In genomic region chr5:132325691-132326090, GRCh38 we compare ENCODE assay signal across 18 cellular contexts. TPM values are rescaled to one million over a fixed set of nuclear protein-coding genes. Genes with fewer than 3 reads are reported as not detected.
A peak's percentile ranks its signal among the peaks of the same experiment; 100 is the strongest.
DNase-seq lines count a peak whose midpoint lies in the region; ATAC-seq, FAIRE-seq and TF ChIP-seq lines count a peak whose summit lies in the region.
"Had no signal": no experiment of that assay in that cellular context is flagged by ENCODE, and none has a peak within 500 bp of the region (broad histone marks: within the 10 kb centered on the region; RNA-seq: fewer than 3 reads in every experiment).

No MANE protein-coding gene starts in this region.

- no peak overlapping the region for H3K18ac ChIP-seq in mesendoderm (ENCODE audit: low read length)

- no peak overlapping the region for H2BK15ac ChIP-seq in mesendoderm (replicated peaks; ENCODE audit: low read depth)

- no peak overlapping the region for H2BK120ac ChIP-seq in mesendoderm (ENCODE audit: low read depth, low read length)

- CTCF ChIA-PET in HepG2 (lab: Yijun Ruan, JAX; ENCODE audit: low intra/inter-chr PET ratio, low total read pairs) (no interaction called here), GM12878 (lab: Yijun Ruan, JAX) (interaction anchor here (0.7 to 5.2 kb wide), 4 partner anchors 9 to 87 kb away, joined by 3 to 24 read pairs (median 6); no protein-coding TSS in a partner anchor)

- no peaks in the 10 kb centered on the region for H3K79me2 ChIP-seq in HepG2 (ENCODE audit: insufficient read depth, low read length)
- H3K79me2 ChIP-seq in GM12878 (ENCODE audit: control insufficient read depth, insufficient read depth, low read length) = no peaks in the 10 kb centered on the region
- no peaks in the 10 kb centered on the region for H3K79me2 ChIP-seq in mesendoderm (ENCODE audit: control insufficient read depth, insufficient read depth, low read length)

- H3K79me1 ChIP-seq in mesendoderm (ENCODE audit: low read length) = no peaks in the 10 kb centered on the region

- no peak overlapping the region for H3K23ac ChIP-seq in mesendoderm (ENCODE audit: low read length)

- WGBS in HepG2 (ENCODE audit: low lambda C conversion rate) = 92% methylated on average over 4 of the region's 4 CpGs
- 89% methylated on average over 3 of the region's 4 CpGs for WGBS in right lobe of liver (ENCODE audit: insufficient coverage, low coverage, low lambda C conversion rate, missing lambda C conversion rate)
- WGBS in GM12878 (ENCODE audit: insufficient coverage, insufficient replicate concordance, low lambda C conversion rate, missing lambda C conversion rate) = 58% methylated on average over 4 of the region's 4 CpGs
- no CpG with 5 or more reads among the region's 4 CpGs for WGBS in mesendoderm (ENCODE audit: extremely low coverage, insufficient coverage, low lambda C conversion rate)
- 83 to 93% methylated on average over 4 of the region's 4 CpGs for WGBS in thyroid gland, 2 donors

- H3K4me2 ChIP-seq in HepG2 (ENCODE audit: low read depth, low read length) = no peak overlapping the region
- no peak overlapping the region for H3K4me2 ChIP-seq in GM12878 (ENCODE audit: control insufficient read depth, insufficient read depth)
- H3K4me2 ChIP-seq in mesendoderm (ENCODE audit: low read length) = no peak overlapping the region
- H3K4me2 ChIP-seq: BLaER1 treated with 17β-estradiol and CSF1 and Interleukin-3, amounts not matched to agents 10 nM and 100 nM had no signal

- H2AFZ ChIP-seq in HepG2 (ENCODE audit: low read length) = no peak overlapping the region
- no peak overlapping the region for H2AFZ ChIP-seq in GM12878 (ENCODE audit: control insufficient read depth, low read depth, low read length)
- H2AFZ ChIP-seq: GM23248 had no signal

- SMC1A ChIA-PET in GM12878 (lab: Charles Lee; ENCODE audit: uncharacterized antibody, unreplicated experiment) = interaction anchor here (0.6 to 1.3 kb wide), 5 partner anchors 22 to 132 kb away, joined by 3 to 4 read pairs (median 3); no protein-coding TSS in a partner anchor

- H3K4ac ChIP-seq in mesendoderm (ENCODE audit: low read depth, low read length) = no peak overlapping the region

- H3K56ac ChIP-seq in mesendoderm (ENCODE audit: low read length) = no peak overlapping the region

- no TSS peak for BruUV-seq in HepG2 (replicated peaks; lab: Mats Ljungman, UMichigan)
- no TSS peak for BruUV-seq in GM12878 (replicated peaks; lab: Mats Ljungman, UMichigan)

- no peak for ATAC-seq in HepG2
- ATAC-seq in right lobe of liver = no peak
- no peak for ATAC-seq in GM12878
- ATAC-seq: CD8-positive, alpha-beta T cell had no signal

- RAD21 ChIA-PET in GM12878 (lab: Charles Lee; ENCODE audit: unreplicated experiment) = interaction anchor here (1.8 kb wide), 1 partner anchor 34 kb away, joined by 5 read pairs; no protein-coding TSS in a partner anchor

- no peak overlapping the region for H4K5ac ChIP-seq in mesendoderm (ENCODE audit: low read length)

- H3K4me3 ChIP-seq in HepG2 (replicated peaks in 1 of 3; ENCODE audit: insufficient read depth in 1 of 3, low read depth in 2 of 3, low read length in 3 of 3) (no peak overlapping the region), right lobe of liver (no peak overlapping the region), GM12878 (no peak overlapping the region), mesendoderm (ENCODE audit: low read length) (no peak overlapping the region), thyroid gland (replicated peaks in 1 of 3) (no peak overlapping the region)
- H3K4me3 ChIP-seq: BLaER1 treated with 17β-estradiol and CSF1 and Interleukin-3, amounts not matched to agents 10 nM and 100 nM; GM23248 had no signal

- no peak for TF ChIP-seq EP300 in HepG2 (IDR thresholded peaks at IDR 0.05; ENCODE audit: low read depth in 2 of 2, low read length in 2 of 2)
- TF ChIP-seq EP300 in HepG2 (CRISPR knock-in tag; IDR thresholded peaks at IDR 0.05; ENCODE audit: borderline replicate concordance) = no peak
- no peak for TF ChIP-seq EP300 in GM12878 (IDR thresholded peaks at IDR 0.05; ENCODE audit: borderline replicate concordance in 1 of 2, control insufficient read depth in 1 of 2, low read depth in 2 of 2, low read length in 2 of 2)

- H4K20me1 ChIP-seq in HepG2 (ENCODE audit: insufficient read depth, low read length) = no peaks in the 10 kb centered on the region
- no peaks in the 10 kb centered on the region for H4K20me1 ChIP-seq in GM12878 (ENCODE audit: control insufficient read depth, insufficient read depth)

- no peak for TF ChIP-seq CTCF in HepG2 (CRISPR knock-in tag; IDR thresholded peaks at IDR 0.05)
- no peak for TF ChIP-seq CTCF in right lobe of liver (IDR thresholded peaks at IDR 0.05)
- no peak for TF ChIP-seq CTCF in GM12878 (IDR thresholded peaks at IDR 0.05 in 2 of 3, conservative IDR thresholded peaks at IDR 0.05 in 1 of 3; ENCODE audit: control insufficient read depth in 2 of 3, extremely low read depth in 1 of 3, insufficient read depth in 1 of 3, low read depth in 3 of 3, low read length in 3 of 3)
- TF ChIP-seq CTCF in thyroid gland (IDR thresholded peaks at IDR 0.05) = no peak

- H2BK5ac ChIP-seq in mesendoderm (ENCODE audit: low read length) = no peak overlapping the region

- DNase-seq in HepG2 (ENCODE audit: low spot score) (no peak), right lobe of liver (no peak), GM12878 (ENCODE audit: low read depth, low spot score) (no peak), mesendoderm (peak; percentile 55), GDM1 (lab: John Stamatoyannopoulos, UW) (no peak), NCI-H446 (lab: John Stamatoyannopoulos, UW) (no peak), thyroid gland (no peak)
- DNase-seq: Calu3; CD8-positive, alpha-beta T cell; DMS79 treated with DMSO at 0.1 percent for 48 hours; GM23248; HCEC 1CT; IMR-90; KBM-7 had no signal

- peaks cover 10% of the 10 kb centered on the region for H3K4me1 ChIP-seq in HepG2 (ENCODE audit: insufficient read depth, low read length)
- peaks cover 0 to 11% (median under 1%) of the 10 kb centered on the region in 4 donors for H3K4me1 ChIP-seq in right lobe of liver
- H3K4me1 ChIP-seq in GM12878 (ENCODE audit: control insufficient read depth, insufficient read depth, low read length) = no peaks in the 10 kb centered on the region
- H3K4me1 ChIP-seq in mesendoderm (ENCODE audit: control insufficient read depth, low read depth, low read length) = no peaks in the 10 kb centered on the region
- no peaks in the 10 kb centered on the region for H3K4me1 ChIP-seq in thyroid gland
- H3K4me1 ChIP-seq: BLaER1 treated with 17β-estradiol and CSF1 and Interleukin-3, amounts not matched to agents 10 nM and 100 nM had no signal

- no peaks in the 10 kb centered on the region for H3K36me3 ChIP-seq in HepG2 (replicated peaks in 1 of 2; ENCODE audit: control insufficient read depth in 1 of 2, insufficient read depth in 2 of 2, low read length in 2 of 2)
- H3K36me3 ChIP-seq in right lobe of liver = peaks cover 0 to 5% (median 2%) of the 10 kb centered on the region in 4 donors
- H3K36me3 ChIP-seq in GM12878 (ENCODE audit: control insufficient read depth in 2 of 2, insufficient read depth in 2 of 2, low read length in 1 of 2) = no peaks in the 10 kb centered on the region
- no peaks in the 10 kb centered on the region for H3K36me3 ChIP-seq in mesendoderm (ENCODE audit: control insufficient read depth, insufficient read depth, low read length)
- no peaks in the 10 kb centered on the region for H3K36me3 ChIP-seq in thyroid gland

- in situ Hi-C loops in HepG2 (cut with HindIII; ENCODE audit: extremely low pct_ligation_motif_present, low pct_unique_long_range_greater_than_20kb) (no loop called here), GM12878 (cut with MboI) (no loop called here)

- POLR2A ChIA-PET in HepG2 (lab: Yijun Ruan, JAX) = no interaction called here
- POLR2A ChIA-PET in GM12878 (lab: Charles Lee) = no interaction called here

- FAIRE-seq in HepG2 (lab: Jason Lieb, UNC) (no peak), GM12878 (lab: Jason Lieb, UNC) (no peak)
- FAIRE-seq: GM12891, H54 had no signal

- TF ChIP-seq RAD21 in HepG2 (CRISPR knock-in tag; IDR thresholded peaks at IDR 0.05) (no peak), GM12878 (IDR thresholded peaks at IDR 0.05; ENCODE audit: insufficient read depth, low read depth, low read length) (no peak)

- H3K27me3 ChIP-seq in HepG2 (ENCODE audit: control insufficient read depth in 1 of 2, insufficient read depth in 2 of 2, low read length in 2 of 2) = no peaks in the 10 kb centered on the region
- no peaks in the 10 kb centered on the region for H3K27me3 ChIP-seq in right lobe of liver
- H3K27me3 ChIP-seq in GM12878 (replicated peaks in 1 of 2; ENCODE audit: control insufficient read depth in 2 of 2, insufficient read depth in 2 of 2, low read length in 1 of 2) = peaks cover 0 to 2% of the 10 kb centered on the region in 2 experiments; a peak in 1 of 4 replicates
- H3K27me3 ChIP-seq in mesendoderm (ENCODE audit: insufficient read depth, low read length, poor library complexity) = no peaks in the 10 kb centered on the region
- H3K27me3 ChIP-seq in thyroid gland = no peaks in the 10 kb centered on the region
- H3K27me3 ChIP-seq: BLaER1 treated with 17β-estradiol and CSF1 and Interleukin-3, amounts not matched to agents 10 nM and 100 nM had no signal

- TF ChIP-seq POLR2A in HepG2 (IDR thresholded peaks at IDR 0.05; ENCODE audit: insufficient read depth in 1 of 2, low read depth in 2 of 2, low read length in 2 of 2) (no peak), right lobe of liver (IDR thresholded peaks at IDR 0.05) (no peak), GM12878 (IDR thresholded peaks at IDR 0.05; ENCODE audit: low read depth, low read length) (no peak), thyroid gland (IDR thresholded peaks at IDR 0.05) (no peak)

- no peak overlapping the region for H2AK5ac ChIP-seq in mesendoderm (ENCODE audit: low read length)

- intact Hi-C loops in HepG2 (cut with micrococcal nuclease; ENCODE audit: unreplicated experiment) = no loop called here
- intact Hi-C loops in right lobe of liver (cut with DNase I) = no loop called here
- intact Hi-C loops in GM12878 (cut with micrococcal nuclease; ENCODE audit: unreplicated experiment) = no loop called here
- intact Hi-C loops in thyroid gland (cut with DNase I) = no loop called here

- no peak overlapping the region for H4K8ac ChIP-seq in mesendoderm (ENCODE audit: low read depth, low read length)

- H3K9me3 ChIP-seq in HepG2 (ENCODE audit: low read length) (no peaks in the 10 kb centered on the region), right lobe of liver (no peaks in the 10 kb centered on the region), GM12878 (replicated peaks; ENCODE audit: control insufficient read depth, insufficient read depth, low read length) (no peaks in the 10 kb centered on the region), thyroid gland (no peaks in the 10 kb centered on the region)
- H3K9me3 ChIP-seq: BLaER1 treated with 17β-estradiol and CSF1 and Interleukin-3, amounts not matched to agents 10 nM and 100 nM had no signal

- H3K9ac ChIP-seq in HepG2 (ENCODE audit: insufficient read depth, low read depth, low read length) (no peak overlapping the region), GM12878 (ENCODE audit: control insufficient read depth, insufficient read depth, low read length) (no peak overlapping the region), mesendoderm (ENCODE audit: low read length) (no peak overlapping the region)
- H3K9ac ChIP-seq: BLaER1 treated with 17β-estradiol and CSF1 and Interleukin-3, amounts not matched to agents 10 nM and 100 nM; GM23248 had no signal

- H3K27ac ChIP-seq in HepG2 (ENCODE audit: extremely low read length, insufficient read depth, low read length) (no peak overlapping the region), right lobe of liver (no peak overlapping the region), GM12878 (ENCODE audit: control insufficient read depth, insufficient read depth) (no peak overlapping the region), mesendoderm (ENCODE audit: low read depth, low read length) (no peak overlapping the region), thyroid gland (no peak overlapping the region)
- H3K27ac ChIP-seq: BLaER1 treated with 17β-estradiol and CSF1 and Interleukin-3, amounts not matched to agents 10 nM and 100 nM; GM23248 had no signal

RNA-seq across cellular contexts. Expression of gene SLC22A4, which starts 31.5 kb away (rescaled TPM):
- total RNA-seq in HepG2 (2016; rRNA removed; fragmentation: Illumina TruSeq; extraction: Trizol) (0.62 and 0.83 TPM in 2 replicates), right lobe of liver (under 1 TPM; 0.31 to 0.59 (median 0.36) TPM), GM12878 (2014; rRNA removed) (0.11 and 0.27 TPM in 2 replicates), GM12878 (2014; rRNA removed; fragmentation: Illumina TruSeq; extraction: Trizol) (0.09 TPM in 1 of 2 replicates, not detected in the other), GM12878 (2021) (0.13 and 0.21 TPM in 2 replicates), thyroid gland (under 1 TPM in 2 of 4 donors, not detected in 2; 0.54 to 0.78 TPM)
- 0.20 and 0.26 TPM in 2 replicates for total RNA-seq in HepG2 (2016; cell fraction: cytosol; rRNA removed; fragmentation: Illumina TruSeq; extraction: Trizol; ENCODE audit: low read depth)
- total RNA-seq in HepG2 (2016; cell fraction: insoluble cytoplasmic fraction; rRNA removed; fragmentation: Illumina TruSeq; extraction: Trizol) = 0.34 and 0.93 TPM in 2 replicates
- total RNA-seq in HepG2 (2016; cell fraction: membrane; rRNA removed; fragmentation: Illumina TruSeq; extraction: Trizol) = 0.59 and 0.99 TPM in 2 replicates
- total RNA-seq in HepG2 (2016; cell fraction: nucleus; rRNA removed; fragmentation: Illumina TruSeq; extraction: Trizol) = 0.99 and 1.1 TPM in 2 replicates
- polyA plus RNA-seq in HepG2 (2011; rRNA removed) (0.33 and 0.56 TPM in 2 replicates), GM12878 (2011; rRNA removed) (0.06 and 0.10 TPM in 2 replicates), GM12878 (2014; fragmentation: Illumina TruSeq; extraction: Trizol) (0.04 and 0.17 TPM in 2 replicates), GM12878 (2014; fragmentation: Nextera tagmentation; extraction: Ambion mirVana) (under 1 TPM in 1 of 2 experiments, not detected in 1; 0.05 TPM), GM12878 (2014; rRNA removed) (0.04 and 0.61 TPM in 2 replicates), GM12878 (2016; fragmentation: Nextera tagmentation; extraction: Ambion mirVana) (under 1 TPM in 1 of 2 experiments, not detected in 1; 0.32 TPM)
- polyA plus RNA-seq in HepG2 (2011; cell fraction: cytosol; rRNA removed) = 0.31 and 0.35 TPM in 2 replicates
- 0.64 and 0.88 TPM in 2 replicates for polyA plus RNA-seq in HepG2 (2011; cell fraction: nucleus; rRNA removed)
- 0.19 and 0.25 TPM in 2 replicates for polyA plus RNA-seq in HepG2 (2012)
- polyA plus RNA-seq in HepG2 (2016; cell fraction: cytosol; fragmentation: Illumina TruSeq; extraction: Trizol; ENCODE audit: low read depth) = 0.12 and 0.36 TPM in 2 replicates
- polyA plus RNA-seq in HepG2 (2016; cell fraction: insoluble cytoplasmic fraction; fragmentation: Illumina TruSeq; extraction: Trizol; ENCODE audit: low read depth) = 0.29 and 0.41 TPM in 2 replicates
- polyA plus RNA-seq in HepG2 (2016; cell fraction: membrane; fragmentation: Illumina TruSeq; extraction: Trizol; ENCODE audit: low read depth) = 0.29 and 0.35 TPM in 2 replicates
- polyA plus RNA-seq in HepG2 (2016; cell fraction: nucleus; fragmentation: Illumina TruSeq; extraction: Trizol; ENCODE audit: insufficient read depth, low read depth) = 1.0 and 1.9 TPM in 2 replicates
- 0.94 and 9.4 TPM in 2 replicates for polyA minus RNA-seq in HepG2 (2011; rRNA and poly(A)+ RNA removed; ENCODE audit: low replicate concordance)
- 0.79 TPM in 1 of 2 replicates, not detected in the other for polyA minus RNA-seq in HepG2 (2011; cell fraction: cytosol; rRNA and poly(A)+ RNA removed)
- polyA minus RNA-seq in HepG2 (2011; cell fraction: nucleus; rRNA and poly(A)+ RNA removed) = 1.5 and 1.8 TPM in 2 replicates
- total RNA-seq in GM12878 (2013; cell fraction: nucleolus; rRNA removed) = 0.44 TPM in 1 of 2 replicates, not detected in the other
- not detected for polyA plus RNA-seq in GM12878 (2011; ENCODE audit: low read depth)
- polyA plus RNA-seq in GM12878 (2011; cell fraction: cytosol; rRNA removed) = 0.04 and 0.08 TPM in 2 replicates
- polyA plus RNA-seq in GM12878 (2011; cell fraction: nucleus; rRNA removed) = 0.29 and 0.39 TPM in 2 replicates
- polyA plus RNA-seq in GM12878 (2012) = 0.06 TPM in 1 of 2 replicates, not detected in the other
- polyA minus RNA-seq in GM12878 (2011; rRNA and poly(A)+ RNA removed) = 0.29 TPM in 1 of 2 replicates, not detected in the other
- 0.83 TPM in 1 of 2 replicates, not detected in the other for polyA minus RNA-seq in GM12878 (2011; cell fraction: cytosol; rRNA and poly(A)+ RNA removed)
- polyA minus RNA-seq in GM12878 (2011; cell fraction: nucleus; rRNA and poly(A)+ RNA removed) = 0.48 and 0.77 TPM in 2 replicates
- 0.15 TPM for polyA plus RNA-seq in mesendoderm (2013, experiment 1 of 2)
- 0.25 TPM for polyA plus RNA-seq in mesendoderm (2013, experiment 2 of 2)
- total RNA-seq: B cell had no signal

RNA-seq across cellular contexts. Expression of gene SLC22A5, which starts 43.8 kb away (rescaled TPM):
- total RNA-seq in HepG2 (2016; rRNA removed; fragmentation: Illumina TruSeq; extraction: Trizol) (4.0 and 7.1 TPM in 2 replicates), right lobe of liver (10 to 100 TPM in 1 of 6 experiments, 1 to 10 TPM in 5; 4.7 to 11.1 (median 6.5) TPM), GM12878 (2014; rRNA removed) (2.4 and 3.3 TPM in 2 replicates), GM12878 (2014; rRNA removed; fragmentation: Illumina TruSeq; extraction: Trizol) (2.3 and 3.5 TPM in 2 replicates), GM12878 (2021) (3.4 and 4.8 TPM in 2 replicates), thyroid gland (10 to 100 TPM; 18.1 to 28.3 (median 24.2) TPM)
- total RNA-seq in HepG2 (2016; cell fraction: cytosol; rRNA removed; fragmentation: Illumina TruSeq; extraction: Trizol; ENCODE audit: low read depth) = 1.7 and 1.8 TPM in 2 replicates
- total RNA-seq in HepG2 (2016; cell fraction: insoluble cytoplasmic fraction; rRNA removed; fragmentation: Illumina TruSeq; extraction: Trizol) = 2.8 and 7.3 TPM in 2 replicates
- total RNA-seq in HepG2 (2016; cell fraction: membrane; rRNA removed; fragmentation: Illumina TruSeq; extraction: Trizol) = 4.9 and 5.0 TPM in 2 replicates
- 9.2 and 10.1 TPM in 2 replicates for total RNA-seq in HepG2 (2016; cell fraction: nucleus; rRNA removed; fragmentation: Illumina TruSeq; extraction: Trizol)
- polyA plus RNA-seq in HepG2 (2011; rRNA removed) (15.1 and 17.1 TPM in 2 replicates), GM12878 (2011; rRNA removed) (3.3 and 4.3 TPM in 2 replicates), GM12878 (2014; fragmentation: Illumina TruSeq; extraction: Trizol) (4.4 and 6.6 TPM in 2 replicates), GM12878 (2014; fragmentation: Nextera tagmentation; extraction: Ambion mirVana) (1 to 10 TPM; 1.1 to 1.9 TPM), GM12878 (2014; rRNA removed) (3.7 TPM in 2 replicates), GM12878 (2016; fragmentation: Nextera tagmentation; extraction: Ambion mirVana) (1 to 10 TPM; 2.2 to 2.3 TPM)
- 9.8 and 10.8 TPM in 2 replicates for polyA plus RNA-seq in HepG2 (2011; cell fraction: cytosol; rRNA removed)
- 31.0 and 32.0 TPM in 2 replicates for polyA plus RNA-seq in HepG2 (2011; cell fraction: nucleus; rRNA removed)
- 4.3 and 4.5 TPM in 2 replicates for polyA plus RNA-seq in HepG2 (2012)
- polyA plus RNA-seq in HepG2 (2016; cell fraction: cytosol; fragmentation: Illumina TruSeq; extraction: Trizol; ENCODE audit: low read depth) = 1.2 and 1.3 TPM in 2 replicates
- polyA plus RNA-seq in HepG2 (2016; cell fraction: insoluble cytoplasmic fraction; fragmentation: Illumina TruSeq; extraction: Trizol; ENCODE audit: low read depth) = 3.2 and 3.9 TPM in 2 replicates
- polyA plus RNA-seq in HepG2 (2016; cell fraction: membrane; fragmentation: Illumina TruSeq; extraction: Trizol; ENCODE audit: low read depth) = 2.6 TPM in 2 replicates
- polyA plus RNA-seq in HepG2 (2016; cell fraction: nucleus; fragmentation: Illumina TruSeq; extraction: Trizol; ENCODE audit: insufficient read depth, low read depth) = 16.4 and 21.5 TPM in 2 replicates
- 40.2 and 159 TPM in 2 replicates for polyA minus RNA-seq in HepG2 (2011; rRNA and poly(A)+ RNA removed; ENCODE audit: low replicate concordance)
- polyA minus RNA-seq in HepG2 (2011; cell fraction: cytosol; rRNA and poly(A)+ RNA removed) = 4.4 and 5.1 TPM in 2 replicates
- 10.6 and 10.7 TPM in 2 replicates for polyA minus RNA-seq in HepG2 (2011; cell fraction: nucleus; rRNA and poly(A)+ RNA removed)
- total RNA-seq in GM12878 (2013; cell fraction: nucleolus; rRNA removed) = 5.8 and 6.4 TPM in 2 replicates
- 1.6 TPM for polyA plus RNA-seq in GM12878 (2011; ENCODE audit: low read depth)
- 3.7 and 4.6 TPM in 2 replicates for polyA plus RNA-seq in GM12878 (2011; cell fraction: cytosol; rRNA removed)
- 11.1 and 11.6 TPM in 2 replicates for polyA plus RNA-seq in GM12878 (2011; cell fraction: nucleus; rRNA removed)
- 0.88 and 1.4 TPM in 2 replicates for polyA plus RNA-seq in GM12878 (2012)
- polyA minus RNA-seq in GM12878 (2011; rRNA and poly(A)+ RNA removed) = 6.6 and 10.1 TPM in 2 replicates
- 1.7 TPM in 2 replicates for polyA minus RNA-seq in GM12878 (2011; cell fraction: cytosol; rRNA and poly(A)+ RNA removed)
- 1.7 and 3.9 TPM in 2 replicates for polyA minus RNA-seq in GM12878 (2011; cell fraction: nucleus; rRNA and poly(A)+ RNA removed)
- polyA plus RNA-seq in mesendoderm (2013, experiment 1 of 2) = 1.1 TPM
- 0.88 TPM for polyA plus RNA-seq in mesendoderm (2013, experiment 2 of 2)
